In the genomic region with DNA sequence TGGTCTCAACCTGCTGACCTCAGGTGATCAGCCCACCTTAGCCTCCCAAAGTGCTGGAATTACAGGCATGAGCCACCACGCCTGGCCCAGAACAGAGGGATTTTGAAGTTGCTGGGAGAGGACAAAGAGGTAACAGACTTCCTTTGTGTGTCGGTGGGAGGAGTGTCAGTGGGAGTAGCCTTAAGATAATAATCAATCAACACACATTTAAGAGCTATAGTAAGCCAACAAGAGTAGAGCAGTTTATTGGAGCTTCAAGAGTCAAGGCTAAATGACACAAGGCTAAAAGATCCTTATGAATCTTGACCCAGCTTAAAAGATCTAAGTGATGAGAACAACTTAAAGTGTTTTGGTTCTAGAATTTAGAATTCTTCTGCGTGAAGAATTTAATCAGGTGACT, we compare ENCODE assay signal across 10 cellular contexts.
"Had no signal": no experiment of that assay in that cellular context is flagged by ENCODE, and none has a peak within 500 bp of the region (broad histone marks: within the 10 kb centered on the region; RNA-seq: fewer than 3 reads in every experiment).

No MANE protein-coding gene starts in this region.

- H3K9ac ChIP-seq: GM23248, KMS-11 had no signal

- H3K27ac ChIP-seq: GM23248, HL-60, KMS-11 had no signal

- H3K9me3 Mint-ChIP-seq: IgD-negative memory B cell had no signal

- H3K4me3 Mint-ChIP-seq: IgD-negative memory B cell had no signal

- H3K4me1 Mint-ChIP-seq: IgD-negative memory B cell had no signal

- H3K4me2 ChIP-seq: KMS-11 had no signal

- H2AFZ ChIP-seq: GM23248 had no signal

- H3K4me3 ChIP-seq: GM23248 had no signal

- DNase-seq: GM23248, GOT3, H7, HCEC 1CT, Karpas-422, KBM-7 had no signal

- FAIRE-seq: HTR-8/SVneo had no signal
